Comparison of ENCODE assay signal across 10 cellular contexts in genomic region chr16:3998793-3999478, GRCh38.
DNase-seq lines count a peak whose midpoint lies in the region; ATAC-seq and TF ChIP-seq lines count a peak whose summit lies in the region.
"Had no signal": no experiment of that assay in that cellular context is flagged by ENCODE, and none has a peak within 500 bp of the region (broad histone marks: within the 10 kb centered on the region; RNA-seq: fewer than 3 reads in every experiment).

No MANE protein-coding gene starts in this region.

- no peak overlapping the region for H2AFZ ChIP-seq in smooth muscle cell (ENCODE audit: low read depth)

- peak overlapping the region; percentile 59 for H3K27ac ChIP-seq in smooth muscle cell (ENCODE audit: low read depth)

- TF ChIP-seq CTCF in smooth muscle cell (IDR thresholded peaks at IDR 0.05; ENCODE audit: borderline replicate concordance, insufficient read depth, poor library complexity, severe bottlenecking), result no peak

- CTCF ChIA-PET in activated CD4-positive, alpha-beta memory T cell treated with anti-CD3 and anti-CD28 coated beads for 36 hours (lab: Charles Lee), result no interaction called here

- H3K27me3 Mint-ChIP-seq in activated CD4-positive, alpha-beta memory T cell treated with anti-CD3 and anti-CD28 coated beads for 36 hours, result no peaks in the 10 kb centered on the region
- H3K27me3 Mint-ChIP-seq: central memory CD8-positive, alpha-beta T cell had no signal

- no peaks in the 10 kb centered on the region for H3F3A ChIP-seq in smooth muscle cell (ENCODE audit: low read depth)

- no peaks in the 10 kb centered on the region for H3K9me3 ChIP-seq in iPS-15b (ENCODE audit: control insufficient read depth, insufficient read depth, low read length)
- H3K9me3 ChIP-seq in smooth muscle cell (replicated peaks; ENCODE audit: low read depth), result no peaks in the 10 kb centered on the region

- H3K4me3 Mint-ChIP-seq in activated CD4-positive, alpha-beta memory T cell treated with anti-CD3 and anti-CD28 coated beads for 36 hours, result no peak overlapping the region
- H3K4me3 Mint-ChIP-seq: central memory CD8-positive, alpha-beta T cell had no signal

- H3K4me2 ChIP-seq in smooth muscle cell, result peak overlapping the region; percentile 46

- H3K79me2 ChIP-seq in smooth muscle cell (ENCODE audit: low read depth), result no peaks in the 10 kb centered on the region

- POLR2A ChIA-PET in activated CD4-positive, alpha-beta memory T cell treated with anti-CD3 and anti-CD28 coated beads for 36 hours (lab: Charles Lee), result no interaction called here

- H3K36me3 ChIP-seq in iPS-15b (ENCODE audit: control insufficient read depth, insufficient read depth, low read length), result no peaks in the 10 kb centered on the region
- H3K36me3 ChIP-seq in smooth muscle cell (ENCODE audit: low read depth), result no peaks in the 10 kb centered on the region

- no peaks in the 10 kb centered on the region for H3K36me3 Mint-ChIP-seq in activated naive CD4-positive, alpha-beta T cell treated with anti-CD3 and anti-CD28 coated beads, Interleukin-2, amount 50 U/mL, for 72 hours
- no peaks in the 10 kb centered on the region for H3K36me3 Mint-ChIP-seq in activated CD4-positive, alpha-beta memory T cell treated with anti-CD3 and anti-CD28 coated beads for 36 hours

- DNase-seq in GM04504 (ENCODE audit: low read depth) (peak; percentile 71), astrocyte of the hippocampus (ENCODE audit: low read depth, low spot score) (peak; percentile 36), smooth muscle cell (lab: John Stamatoyannopoulos, UW; ENCODE audit: unreplicated experiment) (no peak), NCI-H1417 treated with DMSO at 0.1 percent for 48 hours (lab: John Stamatoyannopoulos, UW) (no peak)
- no peak for DNase-seq in activated CD4-positive, CD25-positive, alpha-beta regulatory T cell (lab: John Stamatoyannopoulos, UW)
- no peak for DNase-seq in activated naive CD4-positive, alpha-beta T cell treated with anti-CD3 and anti-CD28 coated beads, Interleukin-2, amount 50 U/mL, for 72 hours (ENCODE audit: low spot score in 2 of 2)
- no peak for DNase-seq in activated CD4-positive, alpha-beta memory T cell treated with anti-CD3 and anti-CD28 coated beads for 36 hours
- DNase-seq: RPMI8226 had no signal

- H3K4me1 ChIP-seq in iPS-15b (ENCODE audit: control insufficient read depth, insufficient read depth, low read length), result peaks cover 8% of the 10 kb centered on the region
- peaks cover 13% of the 10 kb centered on the region for H3K4me1 ChIP-seq in smooth muscle cell (ENCODE audit: low read depth)

- ATAC-seq in activated naive CD4-positive, alpha-beta T cell treated with anti-CD3 and anti-CD28 coated beads, Interleukin-2, amount 50 U/mL, for 72 hours, result no peak

- H3K4me3 ChIP-seq in iPS-15b (ENCODE audit: low read depth, low read length), result no peak overlapping the region
- H3K4me3 ChIP-seq in smooth muscle cell, result no peak overlapping the region

- H3K9ac ChIP-seq in iPS-15b (ENCODE audit: low read depth, low read length), result peak overlapping the region; percentile 37
- peak overlapping the region; percentile 13 for H3K9ac ChIP-seq in smooth muscle cell (ENCODE audit: low read depth)

- H4K20me1 ChIP-seq in smooth muscle cell (ENCODE audit: low read depth), result no peaks in the 10 kb centered on the region

- H3K27me3 ChIP-seq in iPS-15b (ENCODE audit: control insufficient read depth, insufficient read depth, low read length), result no peaks in the 10 kb centered on the region
- H3K27me3 ChIP-seq in smooth muscle cell (ENCODE audit: low read depth), result no peaks in the 10 kb centered on the region

- H3K4me1 Mint-ChIP-seq in activated CD4-positive, alpha-beta memory T cell treated with anti-CD3 and anti-CD28 coated beads for 36 hours (ENCODE audit: low read depth), result peaks cover 20% of the 10 kb centered on the region

- H3K9me3 Mint-ChIP-seq in activated naive CD4-positive, alpha-beta T cell treated with anti-CD3 and anti-CD28 coated beads, Interleukin-2, amount 50 U/mL, for 72 hours, result no peaks in the 10 kb centered on the region
- no peaks in the 10 kb centered on the region for H3K9me3 Mint-ChIP-seq in activated CD4-positive, alpha-beta memory T cell treated with anti-CD3 and anti-CD28 coated beads for 36 hours
- H3K9me3 Mint-ChIP-seq: central memory CD8-positive, alpha-beta T cell had no signal

- intact Hi-C loops in activated CD4-positive, alpha-beta memory T cell treated with anti-CD3 and anti-CD28 coated beads for 36 hours (cut with micrococcal nuclease), result no loop called here

- no peak overlapping the region for H3K27ac Mint-ChIP-seq in activated naive CD4-positive, alpha-beta T cell treated with anti-CD3 and anti-CD28 coated beads, Interleukin-2, amount 50 U/mL, for 72 hours
- H3K27ac Mint-ChIP-seq in activated CD4-positive, alpha-beta memory T cell treated with anti-CD3 and anti-CD28 coated beads for 36 hours, result no peak overlapping the region

- 63% methylated on average over 13 of the region's 13 CpGs for WGBS in smooth muscle cell (ENCODE audit: low lambda C conversion rate)

Comparison
In these comparisons a context has a peak if more than half of its experiments do, and no peak if none do; other contexts are left out.
1. DNase-seq: peak in GM04504 (single experiment) and astrocyte of the hippocampus (single experiment); none in smooth muscle cell (single experiment), NCI-H1417 treated with DMSO at 0.1 percent for 48 hours (single experiment), activated CD4-positive, CD25-positive, alpha-beta regulatory T cell (0 of 4), activated naive CD4-positive, alpha-beta T cell treated with anti-CD3 and anti-CD28 coated beads, Interleukin-2, amount 50 U/mL, for 72 hours (0 of 2) and activated CD4-positive, alpha-beta memory T cell treated with anti-CD3 and anti-CD28 coated beads for 36 hours (single experiment).